In the genomic region with DNA sequence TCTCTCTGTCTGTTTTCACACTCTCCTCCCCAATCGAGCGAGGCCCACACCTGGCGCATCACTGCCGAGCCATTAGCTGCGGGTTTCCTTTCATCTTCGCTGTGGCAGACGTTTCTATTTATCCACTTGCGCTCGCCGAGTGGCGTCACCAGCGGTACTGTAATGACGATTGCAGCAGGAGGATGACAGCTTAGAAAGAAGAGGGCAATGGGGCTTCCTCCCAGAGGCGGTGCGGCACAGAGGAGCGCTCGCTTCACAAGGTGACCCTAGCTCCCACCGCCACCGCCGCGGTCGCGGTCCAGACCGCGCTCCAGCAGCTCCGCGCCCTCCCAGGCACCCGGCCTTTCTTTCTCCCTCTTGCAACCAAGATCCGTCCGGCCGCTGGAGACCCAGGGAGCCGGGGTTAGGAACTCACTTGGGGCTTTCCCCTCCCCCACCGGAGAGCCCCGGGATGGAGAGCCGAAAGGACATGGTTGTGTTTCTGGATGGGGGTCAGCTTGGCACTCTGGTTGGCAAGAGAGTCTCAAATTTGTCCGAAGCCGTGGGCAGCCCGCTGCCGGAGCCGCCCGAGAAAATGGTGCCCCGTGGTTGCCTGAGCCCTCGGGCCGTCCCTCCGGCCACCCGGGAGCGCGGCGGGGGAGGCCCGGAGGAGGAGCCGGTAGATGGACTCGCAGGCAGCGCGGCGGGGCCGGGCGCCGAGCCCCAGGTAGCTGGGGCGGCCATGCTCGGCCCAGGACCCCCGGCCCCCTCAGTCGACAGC, we compare ENCODE assay signal across 8 cellular contexts. TPM values are rescaled to one million over a fixed set of nuclear protein-coding genes. Genes with fewer than 3 reads are reported as not detected.
DNase-seq lines count a peak whose midpoint lies in the region; ATAC-seq and TF ChIP-seq lines count a peak whose summit lies in the region.

A gene (plus strand): TSS at position 223 of the 760 bp plus-strand sequence. CDS start 229 bp downstream, at position 452.

- peaks cover 15% of the 10 kb centered on the region for H3K36me3 Mint-ChIP-seq in Calu3 (ENCODE audit: insufficient read depth, unreplicated experiment)
- H3K36me3 Mint-ChIP-seq in activated T-helper 17 cell treated with anti-CD3 and anti-CD28 coated beads, Interleukin-2, amount 50 U/mL, for 72 hours (ENCODE audit: low read depth) = no peaks in the 10 kb centered on the region

- no peaks in the 10 kb centered on the region for H3K79me2 ChIP-seq in neural cell (replicated peaks; ENCODE audit: insufficient read depth, low read length)

- peak within 1 kb of the TSS; percentile 56 for H3K4me3 ChIP-seq in neural cell (ENCODE audit: low read length)
- H3K4me3 ChIP-seq in esophagus squamous epithelium = peak within 1 kb of the TSS in 1 of 4 donors; percentile 41

- CTCF ChIA-PET in Calu3 (lab: Charles Lee) = interaction anchor here (0.6 kb wide), 3 partner anchors 174 to 1418 kb away, joined by 3 to 6 read pairs (median 5); no protein-coding TSS in a partner anchor

- peak within 1 kb of the TSS; percentile 64 for H3K4me3 Mint-ChIP-seq in Calu3 (ENCODE audit: low read depth, unreplicated experiment)
- H3K4me3 Mint-ChIP-seq in activated T-helper 17 cell treated with anti-CD3 and anti-CD28 coated beads, Interleukin-2, amount 50 U/mL, for 72 hours = peak within 1 kb of the TSS; percentile 41

- ATAC-seq in activated T-helper 17 cell treated with anti-CD3 and anti-CD28 coated beads, Interleukin-2, amount 50 U/mL, for 72 hours (replicated peaks) = peak; percentile 35
- ATAC-seq in GM18870 (IDR thresholded peaks at IDR 0.05; ENCODE audit: unreplicated experiment) = no peak
- ATAC-seq in GM21390 (IDR thresholded peaks at IDR 0.05; ENCODE audit: unreplicated experiment) = no peak

- no peaks in the 10 kb centered on the region for H3F3A ChIP-seq in neural cell (ENCODE audit: insufficient read depth, low read length, poor library complexity, severe bottlenecking)

- TF ChIP-seq RAD21 in neural cell (conservative IDR thresholded peaks at IDR 0.05) = no peak

- H3K27ac Mint-ChIP-seq in Calu3 (ENCODE audit: unreplicated experiment) = no peak within 1 kb of the TSS
- no peak within 1 kb of the TSS for H3K27ac Mint-ChIP-seq in activated T-helper 17 cell treated with anti-CD3 and anti-CD28 coated beads, Interleukin-2, amount 50 U/mL, for 72 hours

- no peak within 1 kb of the TSS for H2AFZ ChIP-seq in neural cell (ENCODE audit: low read depth, low read length)

- TF ChIP-seq CTCF in Calu3 (IDR thresholded peaks at IDR 0.05; ENCODE audit: unreplicated experiment) (no peak), neural cell (IDR thresholded peaks at IDR 0.05; ENCODE audit: poor library complexity, severe bottlenecking) (no peak), esophagus squamous epithelium (IDR thresholded peaks at IDR 0.05) (no peak)

- H3K4me2 ChIP-seq in neural cell (ENCODE audit: low read length) = peak within 1 kb of the TSS; percentile 67

- no peak for TF ChIP-seq POLR2A in esophagus squamous epithelium (IDR thresholded peaks at IDR 0.05)

- no peak within 1 kb of the TSS for H3K9ac ChIP-seq in neural cell (ENCODE audit: low read length)

- no peaks in the 10 kb centered on the region for H3K9me3 Mint-ChIP-seq in Calu3 (ENCODE audit: low read depth, unreplicated experiment)
- H3K9me3 Mint-ChIP-seq in activated T-helper 17 cell treated with anti-CD3 and anti-CD28 coated beads, Interleukin-2, amount 50 U/mL, for 72 hours = no peaks in the 10 kb centered on the region

- H3K36me3 ChIP-seq in neural cell (ENCODE audit: insufficient read depth, low read length) (no peaks in the 10 kb centered on the region), esophagus squamous epithelium (no peaks in the 10 kb centered on the region)

- 5 to 10% methylated on average over 13 to 17 of the region's 62 CpGs for WGBS in esophagus squamous epithelium, 2 donors

- H3K9me2 ChIP-seq in neural cell (ENCODE audit: insufficient read depth, low read length) = no peaks in the 10 kb centered on the region

- H3K4me1 Mint-ChIP-seq in Calu3 (ENCODE audit: low read depth, unreplicated experiment) = no peaks in the 10 kb centered on the region
- H3K4me1 Mint-ChIP-seq in activated T-helper 17 cell treated with anti-CD3 and anti-CD28 coated beads, Interleukin-2, amount 50 U/mL, for 72 hours = peaks cover 5% of the 10 kb centered on the region

- H3K9me3 ChIP-seq in neural cell (ENCODE audit: low read length) (no peaks in the 10 kb centered on the region), esophagus squamous epithelium (no peaks in the 10 kb centered on the region)

- no TSS peak for BruUV-seq in Calu3 (replicated peaks; lab: Mats Ljungman, UMichigan)

- H3K27me3 ChIP-seq in neural cell (ENCODE audit: insufficient read depth, low read depth, low read length) (peaks cover 100% of the 10 kb centered on the region), esophagus squamous epithelium (peaks cover 68 to 100% (median 77%) of the 10 kb centered on the region in 4 donors)

- peaks cover 99% of the 10 kb centered on the region for H3K27me3 Mint-ChIP-seq in Calu3 (ENCODE audit: unreplicated experiment)
- H3K27me3 Mint-ChIP-seq in activated T-helper 17 cell treated with anti-CD3 and anti-CD28 coated beads, Interleukin-2, amount 50 U/mL, for 72 hours = peaks cover 64% of the 10 kb centered on the region

- DNase-seq in Calu3 (peak; percentile 33), NCI-H1105 treated with DMSO at 0.1 percent for 48 hours (lab: John Stamatoyannopoulos, UW) (peak; percentile 78), esophagus squamous epithelium (lab: John Stamatoyannopoulos, UW) (no peak), NOMO-1 treated with DMSO at 0.1 percent for 48 hours (lab: John Stamatoyannopoulos, UW; ENCODE audit: unreplicated experiment) (no peak)

- H3K4me1 ChIP-seq in esophagus squamous epithelium = peaks cover 24 to 58% (median 36%) of the 10 kb centered on the region in 3 donors

- H3K27ac ChIP-seq in neural cell (ENCODE audit: low read length) = no peak within 1 kb of the TSS
- no peak within 1 kb of the TSS for H3K27ac ChIP-seq in esophagus squamous epithelium

- intact Hi-C loops in Calu3 (cut with micrococcal nuclease; ENCODE audit: unreplicated experiment) (loop anchor here (5.0 kb wide), 1 partner anchor 180 kb away; no protein-coding TSS in a partner anchor), esophagus squamous epithelium (cut with DNase I) (no loop called here)

- no peaks in the 10 kb centered on the region for H4K20me1 ChIP-seq in neural cell (ENCODE audit: insufficient read depth)

- TF ChIP-seq EP300 in neural cell (conservative IDR thresholded peaks at IDR 0.05; ENCODE audit: poor library complexity, severe bottlenecking) = no peak

TF ChIP-seq in neural cell, 6 proteins besides CTCF, POLR2A, EP300 and RAD21:
- TF ChIP-seq EZH2 (IDR thresholded peaks at IDR 0.05; ENCODE audit: borderline replicate concordance, insufficient read depth, low read length, poor library complexity, severe bottlenecking) (peak; percentile 83), POLR2AphosphoS5 (IDR thresholded peaks at IDR 0.05) (peak; percentile 45)
- TF ChIP-seq, protein P1, sequence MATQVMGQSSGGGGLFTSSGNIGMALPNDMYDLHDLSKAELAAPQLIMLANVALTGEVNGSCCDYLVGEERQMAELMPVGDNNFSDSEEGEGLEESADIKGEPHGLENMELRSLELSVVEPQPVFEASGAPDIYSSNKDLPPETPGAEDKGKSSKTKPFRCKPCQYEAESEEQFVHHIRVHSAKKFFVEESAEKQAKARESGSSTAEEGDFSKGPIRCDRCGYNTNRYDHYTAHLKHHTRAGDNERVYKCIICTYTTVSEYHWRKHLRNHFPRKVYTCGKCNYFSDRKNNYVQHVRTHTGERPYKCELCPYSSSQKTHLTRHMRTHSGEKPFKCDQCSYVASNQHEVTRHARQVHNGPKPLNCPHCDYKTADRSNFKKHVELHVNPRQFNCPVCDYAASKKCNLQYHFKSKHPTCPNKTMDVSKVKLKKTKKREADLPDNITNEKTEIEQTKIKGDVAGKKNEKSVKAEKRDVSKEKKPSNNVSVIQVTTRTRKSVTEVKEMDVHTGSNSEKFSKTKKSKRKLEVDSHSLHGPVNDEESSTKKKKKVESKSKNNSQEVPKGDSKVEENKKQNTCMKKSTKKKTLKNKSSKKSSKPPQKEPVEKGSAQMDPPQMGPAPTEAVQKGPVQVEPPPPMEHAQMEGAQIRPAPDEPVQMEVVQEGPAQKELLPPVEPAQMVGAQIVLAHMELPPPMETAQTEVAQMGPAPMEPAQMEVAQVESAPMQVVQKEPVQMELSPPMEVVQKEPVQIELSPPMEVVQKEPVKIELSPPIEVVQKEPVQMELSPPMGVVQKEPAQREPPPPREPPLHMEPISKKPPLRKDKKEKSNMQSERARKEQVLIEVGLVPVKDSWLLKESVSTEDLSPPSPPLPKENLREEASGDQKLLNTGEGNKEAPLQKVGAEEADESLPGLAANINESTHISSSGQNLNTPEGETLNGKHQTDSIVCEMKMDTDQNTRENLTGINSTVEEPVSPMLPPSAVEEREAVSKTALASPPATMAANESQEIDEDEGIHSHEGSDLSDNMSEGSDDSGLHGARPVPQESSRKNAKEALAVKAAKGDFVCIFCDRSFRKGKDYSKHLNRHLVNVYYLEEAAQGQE (IDR thresholded peaks at IDR 0.05; ENCODE audit: borderline replicate concordance) = no peak
TF ChIP-seq in neural cell: peak in this region for 2.

RNA-seq across cellular contexts. Expression of the gene that starts here (rescaled TPM):
- total RNA-seq in Calu3 (2022) (not detected in 2 replicates), esophagus squamous epithelium (not detected)
- not detected for total RNA-seq in activated T-helper 17 cell treated with anti-CD3 and anti-CD28 coated beads, Interleukin-2, amount 50 U/mL, for 72 hours
- polyA plus RNA-seq in neural cell = not detected in 2 replicates
- not detected in 2 replicates for polyA minus RNA-seq in neural cell

Comparison
In these comparisons a context has a peak if more than half of its experiments do, and no peak if none do; other contexts are left out.
1. Peak in DNase-seq in Calu3; RNA of the gene not detected or under 1 TPM.
2. Peak in ATAC-seq in activated T-helper 17 cell treated with anti-CD3 and anti-CD28 coated beads, Interleukin-2, amount 50 U/mL, for 72 hours; RNA of the gene not detected or under 1 TPM.